In the genomic region with DNA sequence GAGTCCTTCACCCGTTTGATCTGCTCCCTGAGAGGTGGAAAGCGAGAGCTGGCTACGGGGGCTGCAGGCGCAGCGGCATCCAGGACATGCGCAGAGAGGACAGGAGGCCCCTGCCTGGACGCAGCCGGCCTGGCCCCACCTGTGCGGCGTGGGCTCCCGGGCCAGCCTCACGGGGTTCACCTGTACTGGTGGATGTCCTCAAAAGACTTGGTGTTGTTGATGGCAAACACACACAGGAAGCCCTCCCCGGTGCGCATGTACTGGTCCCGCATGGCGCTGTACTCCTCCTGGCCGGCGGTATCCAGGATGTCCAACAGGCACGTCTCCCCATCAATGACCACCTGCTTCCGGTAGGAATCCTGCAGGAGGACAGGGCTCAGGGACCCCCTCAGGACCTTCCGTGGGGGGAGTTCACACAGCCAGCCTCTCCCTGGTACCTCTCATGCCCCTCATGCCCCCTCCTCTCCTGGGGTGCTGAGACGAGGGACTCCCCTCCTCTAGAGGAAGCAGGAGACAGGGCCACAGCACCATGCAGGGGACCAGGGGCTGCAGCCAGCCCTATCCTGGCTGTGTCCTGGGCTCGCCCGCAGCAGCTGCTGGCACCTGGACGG, we compare ENCODE assay signal across 12 cellular contexts. TPM values are rescaled to one million over a fixed set of nuclear protein-coding genes. Genes with fewer than 3 reads are reported as not detected.
DNase-seq lines count a peak whose midpoint lies in the region; ATAC-seq, FAIRE-seq and TF ChIP-seq lines count a peak whose summit lies in the region.
"Had no signal": no experiment of that assay in that cellular context is flagged by ENCODE, and none has a peak within 500 bp of the region (broad histone marks: within the 10 kb centered on the region; RNA-seq: fewer than 3 reads in every experiment).

No MANE protein-coding gene starts in this region.

- H3K27me3 ChIP-seq in heart right ventricle = peaks cover 0 to 25% (median 14%) of the 10 kb centered on the region in 7 donors
- peaks cover 5% of the 10 kb centered on the region for H3K27me3 ChIP-seq in keratinocyte (ENCODE audit: control insufficient read depth, extremely low read depth, insufficient read depth, low read length)
- H3K27me3 ChIP-seq: colonic mucosa had no signal

- WGBS in heart right ventricle, 2 donors = 90% methylated on average over 25 of the region's 25 CpGs

- H3K36me3 Mint-ChIP-seq in activated B cell treated with CpG ODN at 0.5 μM for 24 hours (ENCODE audit: low read depth) = peaks cover 23% of the 10 kb centered on the region

- peaks cover 15 to 51% (median 39%) of the 10 kb centered on the region in 9 donors for H3K4me1 ChIP-seq in heart right ventricle
- H3K4me1 ChIP-seq in keratinocyte (ENCODE audit: control insufficient read depth, extremely low read depth, insufficient read depth, low read length) = peaks cover 23% of the 10 kb centered on the region

- intact Hi-C loops in heart right ventricle (cut with DNase I) = loop anchor here in 1 of 10 donors (2.0 to 10.0 kb wide), 2 partner anchors 27 to 91 kb away; a partner anchor contains a TSS
- intact Hi-C loops in left ventricle myocardium superior (cut with micrococcal nuclease) = no loop called here
- intact Hi-C loops in activated B cell treated with CpG ODN at 0.5 μM for 24 hours (cut with micrococcal nuclease) = loop anchor here (10.0 kb wide), 1 partner anchor 381 kb away; a partner anchor contains a TSS

- POLR2A ChIA-PET in activated B cell treated with CpG ODN at 0.5 μM for 24 hours (lab: Charles Lee) = interaction anchor here (0.9 to 1.0 kb wide), 3 partner anchors 27 to 326 kb away, joined by 4 read pairs; a partner anchor contains a TSS

- H2AFZ ChIP-seq in keratinocyte (ENCODE audit: control insufficient read depth, low read length) = no peak overlapping the region

- FAIRE-seq in keratinocyte (lab: Jason Lieb, UNC) = no peak
- FAIRE-seq: small intestine had no signal

- no peaks in the 10 kb centered on the region for H3K9me3 Mint-ChIP-seq in activated B cell treated with CpG ODN at 0.5 μM for 24 hours

- peak overlapping the region; percentile 35 for H3K4me3 Mint-ChIP-seq in activated B cell treated with CpG ODN at 0.5 μM for 24 hours

- peaks cover 31% of the 10 kb centered on the region for H3K79me2 ChIP-seq in keratinocyte (ENCODE audit: control insufficient read depth, insufficient read depth, low read length)

- dilution Hi-C loops in keratinocyte (cut with MboI; ENCODE audit: extremely low pct_ligation_motif_present, low sequenced_read_pairs) = no loop called here

- TF ChIP-seq CTCF in heart right ventricle (IDR thresholded peaks at IDR 0.05) (no peak), activated B cell treated with CpG ODN at 0.5 μM for 24 hours (IDR thresholded peaks at IDR 0.05) (no peak), keratinocyte (optimal IDR thresholded peaks at IDR 0.05 in 1 of 3, IDR thresholded peaks at IDR 0.05 in 1 of 3, conservative IDR thresholded peaks at IDR 0.05 in 1 of 3; ENCODE audit: extremely low read depth in 1 of 3, insufficient read depth in 2 of 3, low read length in 3 of 3) (no peak)

- no peaks in the 10 kb centered on the region for H3K9me1 ChIP-seq in keratinocyte (ENCODE audit: control insufficient read depth, extremely low read depth, insufficient read depth, low read length)

- H3K36me3 ChIP-seq in heart right ventricle = peaks cover 0 to 38% (median 16%) of the 10 kb centered on the region in 9 donors
- peaks cover 17 to 27% of the 10 kb centered on the region in 2 experiments for H3K36me3 ChIP-seq in keratinocyte (ENCODE audit: control insufficient read depth in 2 of 2, extremely low read depth in 1 of 2, insufficient read depth in 2 of 2, low read length in 2 of 2)

- DNase-seq in heart right ventricle (no peak), left ventricle myocardium superior (no peak), activated B cell treated with CpG ODN at 0.5 μM for 24 hours (no peak), keratinocyte (ENCODE audit: low read depth, low spot score) (no peak), ureter (ENCODE audit: low spot score) (peak; percentile 47), DMS114 treated with DMSO at 0.1 percent for 48 hours (lab: John Stamatoyannopoulos, UW; ENCODE audit: unreplicated experiment) (no peak)
- DNase-seq in stimulated activated CD4-positive, alpha-beta T cell treated with anti-CD3 and anti-CD28 coated beads, Interleukin-4, amount 100 ng/mL, for 4 hours = no peak
- DNase-seq in effector CD8-positive, alpha-beta T cell (lab: John Stamatoyannopoulos, UW) = no peak
- DNase-seq: colonic mucosa, kidney glomerular epithelial cell, NCI-H1048 had no signal

- no peak overlapping the region for H3K9ac ChIP-seq in keratinocyte (ENCODE audit: control insufficient read depth, extremely low read depth, insufficient read depth, low read length)

- no peaks in the 10 kb centered on the region for H3K27me3 Mint-ChIP-seq in activated B cell treated with CpG ODN at 0.5 μM for 24 hours

- H4K20me1 ChIP-seq in keratinocyte (ENCODE audit: control insufficient read depth, extremely low read depth, insufficient read depth, low read length) = peaks cover 22% of the 10 kb centered on the region

- peaks cover 23% of the 10 kb centered on the region for H3K4me1 Mint-ChIP-seq in activated B cell treated with CpG ODN at 0.5 μM for 24 hours

- H3K27ac ChIP-seq in heart right ventricle = no peak overlapping the region
- no peak overlapping the region for H3K27ac ChIP-seq in keratinocyte (ENCODE audit: control insufficient read depth, insufficient read depth, low read length)

- H3K4me3 ChIP-seq in heart right ventricle = peak overlapping the region in 7 of 10 donors; percentile 64 to 93 (median 85)
- H3K4me3 ChIP-seq in keratinocyte (ENCODE audit: control insufficient read depth in 2 of 3, extremely low read depth in 1 of 3, insufficient read depth in 2 of 3, low read depth in 1 of 3, low read length in 3 of 3) = peak overlapping the region in 1 of 3 experiments; percentile 83

- CTCF ChIA-PET in activated B cell treated with CpG ODN at 0.5 μM for 24 hours (lab: Charles Lee) = interaction anchor here (0.8 kb wide), 1 partner anchor 21 kb away, joined by 3 read pairs; no protein-coding TSS in a partner anchor

- peak overlapping the region; percentile 59 for H3K4me2 ChIP-seq in keratinocyte (ENCODE audit: control insufficient read depth, extremely low read depth, insufficient read depth, low read depth, low read length)

- H3K27ac Mint-ChIP-seq in activated B cell treated with CpG ODN at 0.5 μM for 24 hours = no peak overlapping the region

- no peaks in the 10 kb centered on the region for H3K9me3 ChIP-seq in heart right ventricle
- H3K9me3 ChIP-seq in keratinocyte (ENCODE audit: control insufficient read depth, low read depth, low read length) = no peaks in the 10 kb centered on the region
- H3K9me3 ChIP-seq: colonic mucosa had no signal

- ATAC-seq in heart right ventricle (no peak), left ventricle myocardium superior (no peak), activated B cell treated with CpG ODN at 0.5 μM for 24 hours (ENCODE audit: low read depth) (no peak)

RNA-seq across cellular contexts. Expression of a gene that starts 1.7 kb away (rescaled TPM):
- 10 to 100 TPM; 44.7 to 61.1 (median 54.5) TPM for total RNA-seq in heart right ventricle
- polyA plus RNA-seq in heart right ventricle = 100 to 1,000 TPM; 107 to 132 TPM
- 67.1 TPM for total RNA-seq in left ventricle myocardium superior
- 37.2 and 43.9 TPM in 2 replicates for total RNA-seq in activated B cell treated with CpG ODN at 0.5 μM for 24 hours
- polyA plus RNA-seq in keratinocyte = 112 to 164 TPM (median 122 TPM) in 3 replicates
- 109 TPM for polyA plus RNA-seq in keratinocyte (2011; ENCODE audit: low read depth)
- polyA plus RNA-seq in keratinocyte (2011; cell fraction: cytosol; rRNA removed) = 105 and 178 TPM in 2 replicates
- polyA plus RNA-seq in keratinocyte (2011; cell fraction: nucleus; rRNA removed) = 175 and 179 TPM in 2 replicates
- polyA plus RNA-seq in keratinocyte (2012; ENCODE audit: low replicate concordance) = 115 and 238 TPM in 2 replicates
- polyA minus RNA-seq in keratinocyte = 143 to 287 TPM (median 170 TPM) in 3 replicates
- 122 TPM for polyA minus RNA-seq in keratinocyte (2011; cell fraction: cytosol; rRNA and poly(A)+ RNA removed)
- polyA minus RNA-seq in keratinocyte (2011; cell fraction: nucleus; rRNA and poly(A)+ RNA removed) = 24.8 and 25.6 TPM in 2 replicates
- 85.3 TPM for total RNA-seq in ureter

RNA-seq across cellular contexts. Expression of a gene that starts 3.6 kb away (rescaled TPM):
- total RNA-seq in heart right ventricle (under 1 TPM in 8 of 10 donors, not detected in 2; 0.13 to 0.49 (median 0.19) TPM), left ventricle myocardium superior (0.22 TPM), activated B cell treated with CpG ODN at 0.5 μM for 24 hours (7.1 and 7.9 TPM in 2 replicates), ureter (3.4 TPM)
- polyA plus RNA-seq in heart right ventricle (under 1 TPM; 0.26 to 0.37 TPM), keratinocyte (0.14 to 0.44 TPM (median 0.28 TPM) in 3 replicates)
- not detected for polyA plus RNA-seq in keratinocyte (2011; ENCODE audit: low read depth)
- 0.09 and 0.18 TPM in 2 replicates for polyA plus RNA-seq in keratinocyte (2011; cell fraction: cytosol; rRNA removed)
- polyA plus RNA-seq in keratinocyte (2011; cell fraction: nucleus; rRNA removed) = 0.53 and 1.1 TPM in 2 replicates
- polyA plus RNA-seq in keratinocyte (2012; ENCODE audit: low replicate concordance) = 0.39 and 0.45 TPM in 2 replicates
- 0.26 to 0.38 TPM (median 0.30 TPM) in 3 replicates for polyA minus RNA-seq in keratinocyte
- not detected for polyA minus RNA-seq in keratinocyte (2011; cell fraction: cytosol; rRNA and poly(A)+ RNA removed)
- polyA minus RNA-seq in keratinocyte (2011; cell fraction: nucleus; rRNA and poly(A)+ RNA removed) = 0.23 and 0.63 TPM in 2 replicates

RNA-seq across cellular contexts. Expression of a gene that starts 26.6 kb away (rescaled TPM):
- total RNA-seq in heart right ventricle (100 to 1,000 TPM; 118 to 221 (median 153) TPM), left ventricle myocardium superior (171 TPM), activated B cell treated with CpG ODN at 0.5 μM for 24 hours (101 and 103 TPM in 2 replicates), ureter (182 TPM)
- polyA plus RNA-seq in heart right ventricle (100 to 1,000 TPM in 1 of 2 donors, 10 to 100 TPM in 1; 37.4 to 189 TPM), keratinocyte (92.0 to 171 TPM (median 108 TPM) in 3 replicates)
- 196 TPM for polyA plus RNA-seq in keratinocyte (2011; ENCODE audit: low read depth)
- 136 and 249 TPM in 2 replicates for polyA plus RNA-seq in keratinocyte (2011; cell fraction: cytosol; rRNA removed)
- polyA plus RNA-seq in keratinocyte (2011; cell fraction: nucleus; rRNA removed) = 186 and 288 TPM in 2 replicates
- polyA plus RNA-seq in keratinocyte (2012; ENCODE audit: low replicate concordance) = 193 and 309 TPM in 2 replicates
- 118 to 321 TPM (median 182 TPM) in 3 replicates for polyA minus RNA-seq in keratinocyte
- polyA minus RNA-seq in keratinocyte (2011; cell fraction: cytosol; rRNA and poly(A)+ RNA removed) = 295 TPM
- polyA minus RNA-seq in keratinocyte (2011; cell fraction: nucleus; rRNA and poly(A)+ RNA removed) = 131 and 149 TPM in 2 replicates

RNA-seq across cellular contexts. Expression of a gene that starts 26.8 kb away (rescaled TPM):
- under 1 TPM in 8 of 10 donors, not detected in 2; 0.30 to 0.72 (median 0.45) TPM for total RNA-seq in heart right ventricle
- 1 to 10 TPM in 1 of 2 donors, under 1 TPM in 1; 0.41 to 1.4 TPM for polyA plus RNA-seq in heart right ventricle
- total RNA-seq in left ventricle myocardium superior = 0.20 TPM
- total RNA-seq in activated B cell treated with CpG ODN at 0.5 μM for 24 hours = 8.6 and 9.1 TPM in 2 replicates
- 0.94 to 1.5 TPM (median 1.2 TPM) in 3 replicates for polyA plus RNA-seq in keratinocyte
- polyA plus RNA-seq in keratinocyte (2011; ENCODE audit: low read depth) = 1.7 TPM
- 0.13 and 0.73 TPM in 2 replicates for polyA plus RNA-seq in keratinocyte (2011; cell fraction: cytosol; rRNA removed)
- polyA plus RNA-seq in keratinocyte (2011; cell fraction: nucleus; rRNA removed) = 4.6 and 7.2 TPM in 2 replicates
- polyA plus RNA-seq in keratinocyte (2012; ENCODE audit: low replicate concordance) = 0.81 and 1.4 TPM in 2 replicates
- polyA minus RNA-seq in keratinocyte = 0.13 to 0.58 TPM (median 0.49 TPM) in 3 replicates
- 1.2 TPM for polyA minus RNA-seq in keratinocyte (2011; cell fraction: cytosol; rRNA and poly(A)+ RNA removed)
- 0.31 and 1.2 TPM in 2 replicates for polyA minus RNA-seq in keratinocyte (2011; cell fraction: nucleus; rRNA and poly(A)+ RNA removed)
- total RNA-seq in ureter = 8.8 TPM

RNA-seq across cellular contexts. Expression of a gene that starts 27.1 kb away (rescaled TPM):
- 1 to 10 TPM in 9 of 10 donors, under 1 TPM in 1; 0.96 to 4.0 (median 2.1) TPM for total RNA-seq in heart right ventricle
- polyA plus RNA-seq in heart right ventricle = 10 to 100 TPM in 1 of 2 donors, 1 to 10 TPM in 1; 6.9 to 14.2 TPM
- 4.6 TPM for total RNA-seq in left ventricle myocardium superior
- 14.2 and 14.9 TPM in 2 replicates for total RNA-seq in activated B cell treated with CpG ODN at 0.5 μM for 24 hours
- polyA plus RNA-seq in keratinocyte = 23.1 to 63.6 TPM (median 24.3 TPM) in 3 replicates
- polyA plus RNA-seq in keratinocyte (2011; ENCODE audit: low read depth) = 11.0 TPM
- polyA plus RNA-seq in keratinocyte (2011; cell fraction: cytosol; rRNA removed) = 11.0 and 33.6 TPM in 2 replicates
- polyA plus RNA-seq in keratinocyte (2011; cell fraction: nucleus; rRNA removed) = 91.2 and 106 TPM in 2 replicates
- 23.0 and 32.2 TPM in 2 replicates for polyA plus RNA-seq in keratinocyte (2012; ENCODE audit: low replicate concordance)
- 10.4 to 19.1 TPM (median 15.0 TPM) in 3 replicates for polyA minus RNA-seq in keratinocyte
- polyA minus RNA-seq in keratinocyte (2011; cell fraction: cytosol; rRNA and poly(A)+ RNA removed) = 56.2 TPM
- 30.8 and 35.3 TPM in 2 replicates for polyA minus RNA-seq in keratinocyte (2011; cell fraction: nucleus; rRNA and poly(A)+ RNA removed)
- total RNA-seq in ureter = 54.9 TPM
